1 cellular context compared by ENCODE assay signal in the genomic region with DNA sequence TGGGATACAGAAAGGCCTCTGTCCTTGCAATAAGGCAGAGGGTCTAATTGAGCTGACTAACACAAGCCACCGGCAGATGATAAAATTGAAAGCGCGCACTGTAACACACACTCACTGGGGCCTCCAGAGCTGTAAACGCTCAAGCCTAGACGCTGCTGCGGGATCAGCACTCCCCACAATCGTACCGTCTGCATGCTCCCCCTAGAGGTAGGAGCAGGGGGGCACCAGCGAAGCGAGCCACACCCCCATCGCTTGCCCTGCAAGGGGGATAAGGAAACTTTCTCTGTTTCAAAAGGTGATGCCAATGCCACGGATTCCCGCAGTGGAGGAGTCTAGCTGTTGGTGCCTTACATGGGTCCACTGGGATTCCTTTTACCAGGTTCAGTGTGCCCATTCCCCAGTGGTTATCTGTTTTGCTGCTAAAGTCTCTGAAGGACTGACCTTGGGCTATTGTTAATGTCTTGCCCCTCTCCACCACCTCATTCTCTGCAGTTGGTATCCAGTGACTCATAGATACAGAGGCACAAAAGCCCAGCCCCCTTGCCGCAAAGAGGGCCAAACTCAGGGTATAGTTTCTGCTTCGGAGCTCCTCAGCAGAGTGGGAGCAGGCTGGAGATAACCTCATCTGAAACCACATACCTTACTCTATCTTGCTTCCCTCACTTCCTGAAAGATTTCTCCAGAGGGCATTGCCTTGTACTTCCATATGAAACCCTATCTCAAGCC.
A peak's percentile ranks its signal among the peaks of the same experiment; 100 is the strongest.
TF ChIP-seq lines count a peak whose summit lies in the region.

No MANE protein-coding gene starts in this region.

TF ChIP-seq in K562, 482 proteins besides CTCF, POLR2A, EP300 and RAD21 (continued from another document):
- peak; percentile 37 for TF ChIP-seq CTCFL (IDR thresholded peaks at IDR 0.05; ENCODE audit: borderline replicate concordance, insufficient read depth, low read depth, low read length, poor library complexity, severe bottlenecking)
- TF ChIP-seq DDX20 (tag; IDR thresholded peaks at IDR 0.05; ENCODE audit: low read depth), result no peak
- no peak for TF ChIP-seq MXI1 (IDR thresholded peaks at IDR 0.05; ENCODE audit: low read depth, low read length)
- 0 out of 2 replicates have a peak, but pooled peaks have one; percentile 51 for TF ChIP-seq ZNF740 (CRISPR knock-in tag; IDR thresholded peaks at IDR 0.05)
- no peak for TF ChIP-seq ZNF740 (tag; IDR thresholded peaks at IDR 0.05)
- TF ChIP-seq FOSL1 (tag; conservative IDR thresholded peaks at IDR 0.05), result peak; percentile 52
- TF ChIP-seq, protein P1, sequence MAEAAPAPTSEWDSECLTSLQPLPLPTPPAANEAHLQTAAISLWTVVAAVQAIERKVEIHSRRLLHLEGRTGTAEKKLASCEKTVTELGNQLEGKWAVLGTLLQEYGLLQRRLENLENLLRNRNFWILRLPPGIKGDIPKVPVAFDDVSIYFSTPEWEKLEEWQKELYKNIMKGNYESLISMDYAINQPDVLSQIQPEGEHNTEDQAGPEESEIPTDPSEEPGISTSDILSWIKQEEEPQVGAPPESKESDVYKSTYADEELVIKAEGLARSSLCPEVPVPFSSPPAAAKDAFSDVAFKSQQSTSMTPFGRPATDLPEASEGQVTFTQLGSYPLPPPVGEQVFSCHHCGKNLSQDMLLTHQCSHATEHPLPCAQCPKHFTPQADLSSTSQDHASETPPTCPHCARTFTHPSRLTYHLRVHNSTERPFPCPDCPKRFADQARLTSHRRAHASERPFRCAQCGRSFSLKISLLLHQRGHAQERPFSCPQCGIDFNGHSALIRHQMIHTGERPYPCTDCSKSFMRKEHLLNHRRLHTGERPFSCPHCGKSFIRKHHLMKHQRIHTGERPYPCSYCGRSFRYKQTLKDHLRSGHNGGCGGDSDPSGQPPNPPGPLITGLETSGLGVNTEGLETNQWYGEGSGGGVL (CRISPR knock-in tag; IDR thresholded peaks at IDR 0.05), result no peak
- peak in 1 of 2 experiments; percentile 38; a peak in 1 of 4 replicates for TF ChIP-seq MAZ (CRISPR knock-in tag; conservative IDR thresholded peaks at IDR 0.05 in 1 of 2, IDR thresholded peaks at IDR 0.05 in 1 of 2)
- TF ChIP-seq ZNF347 (CRISPR knock-in tag; IDR thresholded peaks at IDR 0.05; ENCODE audit: low read depth), result no peak
- peak; percentile 20; the same call in 1 of the 2 replicates for TF ChIP-seq VEZF1 (CRISPR knock-in tag; IDR thresholded peaks at IDR 0.05)
- no peak for TF ChIP-seq SREBF1 (IDR thresholded peaks at IDR 0.05; ENCODE audit: borderline replicate concordance, low read depth, low read length)
TF ChIP-seq in K562: peak in this region for 6.
